2 cellular contexts compared by ENCODE assay signal in genomic region chr3:167837430-167837829, GRCh38.
TF ChIP-seq lines count a peak whose summit lies in the region.

No MANE protein-coding gene starts in this region.

TF ChIP-seq in liver, 16 proteins besides CTCF, POLR2A, EP300 and RAD21 (continued from another document):
- no peak for TF ChIP-seq REST (IDR thresholded peaks at IDR 0.05)
- no peak for TF ChIP-seq EGR1 (IDR thresholded peaks at IDR 0.05; ENCODE audit: low read depth in 2 of 2)
- TF ChIP-seq HNF4A (conservative IDR thresholded peaks at IDR 0.05) = no peak
- TF ChIP-seq NR2F2 (IDR thresholded peaks at IDR 0.05) = no peak
- no peak for TF ChIP-seq JUND (IDR thresholded peaks at IDR 0.05)
- TF ChIP-seq RXRA (IDR thresholded peaks at IDR 0.05) = no peak
- no peak for TF ChIP-seq FOXA1 (IDR thresholded peaks at IDR 0.05)
- no peak for TF ChIP-seq FOXA2 (IDR thresholded peaks at IDR 0.05)
- TF ChIP-seq MAX (IDR thresholded peaks at IDR 0.05) = no peak
- no peak for TF ChIP-seq ATF3 (IDR thresholded peaks at IDR 0.05)
- TF ChIP-seq YY1 (IDR thresholded peaks at IDR 0.05) = no peak
- no peak for TF ChIP-seq HNF4G (IDR thresholded peaks at IDR 0.05)
- no peak for TF ChIP-seq ZBTB33 (IDR thresholded peaks at IDR 0.05)

TF ChIP-seq in HepG2, 621 proteins besides CTCF, POLR2A, EP300 and RAD21 (continued from another document):
- no peak for TF ChIP-seq LRRFIP1 (CRISPR knock-in tag; conservative IDR thresholded peaks at IDR 0.05)
- TF ChIP-seq IKZF4 (CRISPR knock-in tag; IDR thresholded peaks at IDR 0.05; ENCODE audit: borderline replicate concordance, low read depth, not compliant biosample characterization) = no peak
- no peak for TF ChIP-seq HNRNPH1 (optimal IDR thresholded peaks at IDR 0.05; ENCODE audit: low read depth, low read length)
- TF ChIP-seq NFE2L2 (IDR thresholded peaks at IDR 0.05; ENCODE audit: low read length) = no peak
- TF ChIP-seq TBL1XR1 (IDR thresholded peaks at IDR 0.05; ENCODE audit: borderline replicate concordance, low read length, partially characterized antibody) = no peak
